Comparison of ENCODE assay signal across 38 cellular contexts in genomic region chr17:9541718-9542117, GRCh38. TPM values are rescaled to one million over a fixed set of nuclear protein-coding genes. Genes with fewer than 3 reads are reported as not detected.
"Had no signal": no experiment of that assay in that cellular context is flagged by ENCODE, and none has a peak within 500 bp of the region (broad histone marks: within the 10 kb centered on the region; RNA-seq: fewer than 3 reads in every experiment).

No MANE protein-coding gene starts in this region.

- DNase-seq: Karpas-422, Kasumi-1, KG1, MG63, MM.1S, MV-4-11, NCI-H1048, NCI-H1092, NCI-H1092 treated with DMSO at 0.1 percent for 48 hours, NCI-H1105, NCI-H1105 treated with DMSO at 0.1 percent for 48 hours, NCI-H1417, NCI-H1417 treated with DMSO at 0.1 percent for 48 hours, NCI-H1436, NCI-H1436 treated with DMSO at 0.1 percent for 48 hours, NCI-H146, NCI-H1694, NCI-H1694 treated with DMSO at 0.1 percent for 48 hours, NCI-H187, NCI-H187 treated with DMSO at 0.1 percent for 48 hours, NCI-H1930, NCI-H2029, NCI-H2029 treated with DMSO at 0.1 percent for 48 hours, NCI-H2081, NCI-H2081 treated with DMSO at 0.1 percent for 48 hours, NCI-H2107, NCI-H2171, NCI-H2171 treated with DMSO at 0.1 percent for 48 hours, NCI-H2227 treated with DMSO at 0.1 percent for 48 hours, NCI-H226, NCI-H345, NCI-H446, NCI-H446 treated with DMSO at 0.1 percent for 48 hours, NCI-H510A had no signal

- H3K36me3 ChIP-seq: MG63 had no signal

- H3K4me2 ChIP-seq: KMS-11 had no signal

- H3K9me3 ChIP-seq: MG63 had no signal

- H3K4me3 ChIP-seq: MG63 had no signal

- H3K27ac ChIP-seq: KMS-11 had no signal

- H3K27me3 ChIP-seq: MG63 had no signal

RNA-seq across cellular contexts. Expression of gene CFAP52, which starts 34.7 kb away (rescaled TPM):
- total RNA-seq: LHCN-M2, M059J, MCF 10A had no signal
